Comparison of ENCODE assay signal across 13 cellular contexts in genomic region chr7:35805876-35806275, GRCh38. TPM values are rescaled to one million over a fixed set of nuclear protein-coding genes. Genes with fewer than 3 reads are reported as not detected.
DNase-seq lines count a peak whose midpoint lies in the region; ATAC-seq and TF ChIP-seq lines count a peak whose summit lies in the region.
"Had no signal": no experiment of that assay in that cellular context is flagged by ENCODE, and none has a peak within 500 bp of the region (broad histone marks: within the 10 kb centered on the region; RNA-seq: fewer than 3 reads in every experiment).

No MANE protein-coding gene starts in this region.

- intact Hi-C loops in CD8-positive, alpha-beta T cell (cut with DNase I, micrococcal nuclease), result loop anchor here (5.0 to 10.0 kb wide), 2 partner anchors 61 to 559 kb away; a partner anchor contains a TSS
- intact Hi-C loops in PC-3 (cut with micrococcal nuclease), result no loop called here

- H3K79me2 ChIP-seq in PC-3 (ENCODE audit: low read length), result peaks cover 96% of the 10 kb centered on the region

- BruUV-seq in PC-3 (replicated peaks; lab: Mats Ljungman, UMichigan), result no TSS peak

- POLR2A ChIA-PET in CD8-positive, alpha-beta T cell (lab: Charles Lee), result no interaction called here
- POLR2A ChIA-PET in naive thymus-derived CD8-positive, alpha-beta T cell (lab: Charles Lee), result interaction anchor here (0.9 kb wide), 1 partner anchor 9 kb away, joined by 3 read pairs; no protein-coding TSS in a partner anchor
- POLR2A ChIA-PET in PC-3 (lab: Charles Lee; ENCODE audit: unreplicated experiment), result no interaction called here

- DNase-seq in CD8-positive, alpha-beta T cell, result no peak
- DNase-seq in adipocyte (ENCODE audit: low read depth), result peak; percentile 17
- DNase-seq in naive thymus-derived CD8-positive, alpha-beta T cell, result no peak
- DNase-seq in amygdala (lab: John Stamatoyannopoulos, UW), result no peak
- DNase-seq in PC-3, result no peak
- DNase-seq: activated effector memory CD4-positive, alpha-beta T cell treated with anti-CD3 and anti-CD28 coated beads, Interleukin-2, amount 50 U/mL, for 16 hours; heart left ventricle; NCI-H1694; psoas muscle had no signal

- peak overlapping the region; percentile 90 for H3K27ac Mint-ChIP-seq in CD8-positive, alpha-beta T cell
- H3K27ac Mint-ChIP-seq in IgD-negative memory B cell, result peak overlapping the region in 2 of 3 donors; percentile 37 to 63
- H3K27ac Mint-ChIP-seq in naive thymus-derived CD8-positive, alpha-beta T cell, result peak overlapping the region; percentile 13 to 99 (median 82)

- CTCF ChIA-PET in CD8-positive, alpha-beta T cell (lab: Charles Lee), result no interaction called here
- CTCF ChIA-PET in PC-3 (lab: Charles Lee), result no interaction called here

- peaks cover 24% of the 10 kb centered on the region for H3K36me3 Mint-ChIP-seq in CD8-positive, alpha-beta T cell
- H3K36me3 Mint-ChIP-seq in IgD-negative memory B cell, result peaks cover 13% of the 10 kb centered on the region
- peaks cover 6 to 20% (median 10%) of the 10 kb centered on the region in 3 donors for H3K36me3 Mint-ChIP-seq in naive thymus-derived CD8-positive, alpha-beta T cell

- H3K36me3 ChIP-seq in CD8-positive, alpha-beta T cell (ENCODE audit: insufficient read depth, low read length), result no peaks in the 10 kb centered on the region
- no peaks in the 10 kb centered on the region for H3K36me3 ChIP-seq in adipocyte (ENCODE audit: control insufficient read depth, insufficient read depth, low read length, severe bottlenecking)
- H3K36me3 ChIP-seq in PC-3 (ENCODE audit: low read depth, low read length), result no peaks in the 10 kb centered on the region

- H3K9me2 ChIP-seq in PC-3 (replicated peaks; ENCODE audit: low read length), result no peaks in the 10 kb centered on the region

- peaks cover 5% of the 10 kb centered on the region for H3K9me3 Mint-ChIP-seq in CD8-positive, alpha-beta T cell
- H3K9me3 Mint-ChIP-seq in IgD-negative memory B cell, result no peaks in the 10 kb centered on the region
- peaks cover 0 to 6% (median 0%) of the 10 kb centered on the region in 9 donors for H3K9me3 Mint-ChIP-seq in naive thymus-derived CD8-positive, alpha-beta T cell

- H3K27me3 Mint-ChIP-seq in CD8-positive, alpha-beta T cell (ENCODE audit: low read depth), result no peaks in the 10 kb centered on the region
- H3K27me3 Mint-ChIP-seq in IgD-negative memory B cell, result no peaks in the 10 kb centered on the region
- H3K27me3 Mint-ChIP-seq in naive thymus-derived CD8-positive, alpha-beta T cell, result no peaks in the 10 kb centered on the region

- H3K9me3 ChIP-seq in CD8-positive, alpha-beta T cell (ENCODE audit: low read length), result no peaks in the 10 kb centered on the region
- H3K9me3 ChIP-seq in adipocyte (ENCODE audit: control insufficient read depth, low read length) (no peaks in the 10 kb centered on the region), PC-3 (ENCODE audit: low read length) (no peaks in the 10 kb centered on the region)
- H3K9me3 ChIP-seq: heart left ventricle, psoas muscle had no signal

- no peak overlapping the region for H3K4me2 ChIP-seq in PC-3 (ENCODE audit: low read length)

- no peaks in the 10 kb centered on the region for H3F3A ChIP-seq in PC-3 (ENCODE audit: low read length, unreplicated experiment)

- H3K4me3 Mint-ChIP-seq in CD8-positive, alpha-beta T cell, result peak overlapping the region; percentile 20
- H3K4me3 Mint-ChIP-seq in IgD-negative memory B cell, result peak overlapping the region in 3 of 4 donors; percentile 11 to 78 (median 20)
- H3K4me3 Mint-ChIP-seq in naive thymus-derived CD8-positive, alpha-beta T cell, result peak overlapping the region in 9 of 10 donors; percentile 31 to 80 (median 59)

- no peaks in the 10 kb centered on the region for H3K27me3 ChIP-seq in CD8-positive, alpha-beta T cell (ENCODE audit: insufficient read depth, low read length)
- H3K27me3 ChIP-seq in adipocyte (replicated peaks; ENCODE audit: control insufficient read depth, insufficient read depth, low read length) (no peaks in the 10 kb centered on the region), PC-3 (ENCODE audit: low read length) (no peaks in the 10 kb centered on the region)
- H3K27me3 ChIP-seq: BLaER1 treated with 17β-estradiol and CSF1 and Interleukin-3, amounts not matched to agents 10 nM and 100 nM; heart left ventricle had no signal

- no peak overlapping the region for H3K27ac ChIP-seq in CD8-positive, alpha-beta T cell (ENCODE audit: low read depth, low read length)
- H3K27ac ChIP-seq in PC-3 (ENCODE audit: low read length), result no peak overlapping the region
- H3K27ac ChIP-seq: BLaER1 treated with 17β-estradiol and CSF1 and Interleukin-3, amounts not matched to agents 10 nM and 100 nM; heart left ventricle; psoas muscle had no signal

- TF ChIP-seq CTCF in CD8-positive, alpha-beta T cell (IDR thresholded peaks at IDR 0.05), result no peak
- TF ChIP-seq CTCF in PC-3 (conservative IDR thresholded peaks at IDR 0.05; ENCODE audit: low read depth, low read length), result no peak

- no peak overlapping the region for H3K9ac ChIP-seq in adipocyte (ENCODE audit: low read length)
- H3K9ac ChIP-seq in PC-3 (ENCODE audit: low read length), result no peak overlapping the region
- H3K9ac ChIP-seq: BLaER1 treated with 17β-estradiol and CSF1 and Interleukin-3, amounts not matched to agents 10 nM and 100 nM had no signal

- H3K4me3 ChIP-seq in CD8-positive, alpha-beta T cell (ENCODE audit: low read depth, low read length), result no peak overlapping the region
- H3K4me3 ChIP-seq in adipocyte (ENCODE audit: low read length) (no peak overlapping the region), PC-3 (ENCODE audit: low read length) (no peak overlapping the region)
- H3K4me3 ChIP-seq: BLaER1 treated with 17β-estradiol and CSF1 and Interleukin-3, amounts not matched to agents 10 nM and 100 nM; heart left ventricle; psoas muscle had no signal

- H2AFZ ChIP-seq in PC-3 (ENCODE audit: low read length), result no peak overlapping the region

- peaks cover 44% of the 10 kb centered on the region for H4K20me1 ChIP-seq in PC-3 (ENCODE audit: low read length)

- peaks cover 66% of the 10 kb centered on the region for H3K4me1 ChIP-seq in CD8-positive, alpha-beta T cell (ENCODE audit: insufficient read depth, low read length)
- H3K4me1 ChIP-seq in adipocyte (ENCODE audit: control insufficient read depth, insufficient read depth, low read length) (peaks cover 14% of the 10 kb centered on the region), PC-3 (ENCODE audit: insufficient read depth, low read length) (peaks cover 23% of the 10 kb centered on the region)

- ATAC-seq in CD8-positive, alpha-beta T cell, result no peak
- ATAC-seq in naive thymus-derived CD8-positive, alpha-beta T cell, result no peak
- ATAC-seq in HG02938 (IDR thresholded peaks at IDR 0.05; ENCODE audit: unreplicated experiment) (no peak), HG02588 (IDR thresholded peaks at IDR 0.05; ENCODE audit: unreplicated experiment) (no peak), PC-3 (no peak)
- ATAC-seq: heart left ventricle, psoas muscle had no signal

- peaks cover 71% of the 10 kb centered on the region for H3K4me1 Mint-ChIP-seq in CD8-positive, alpha-beta T cell (ENCODE audit: low read depth)
- peaks cover 59 to 68% (median 64%) of the 10 kb centered on the region in 3 donors for H3K4me1 Mint-ChIP-seq in IgD-negative memory B cell
- H3K4me1 Mint-ChIP-seq in naive thymus-derived CD8-positive, alpha-beta T cell, result peaks cover 45 to 82% (median 79%) of the 10 kb centered on the region in 4 donors

RNA-seq across cellular contexts. Expression of gene SEPTIN7, which starts 5.0 kb away (rescaled TPM):
- total RNA-seq in CD8-positive, alpha-beta T cell, result 100 to 1,000 TPM; 185 to 190 TPM
- polyA plus RNA-seq in IgD-negative memory B cell, result 570 TPM
- total RNA-seq in naive thymus-derived CD8-positive, alpha-beta T cell, result 100 to 1,000 TPM; 244 TPM
- polyA plus RNA-seq in naive thymus-derived CD8-positive, alpha-beta T cell, result 100 to 1,000 TPM; 488 to 693 (median 497) TPM
- 121 and 147 TPM in 2 replicates for total RNA-seq in PC-3 (2014; rRNA removed)
